ENCODE assay signal across 11 cellular contexts in the genomic region with DNA sequence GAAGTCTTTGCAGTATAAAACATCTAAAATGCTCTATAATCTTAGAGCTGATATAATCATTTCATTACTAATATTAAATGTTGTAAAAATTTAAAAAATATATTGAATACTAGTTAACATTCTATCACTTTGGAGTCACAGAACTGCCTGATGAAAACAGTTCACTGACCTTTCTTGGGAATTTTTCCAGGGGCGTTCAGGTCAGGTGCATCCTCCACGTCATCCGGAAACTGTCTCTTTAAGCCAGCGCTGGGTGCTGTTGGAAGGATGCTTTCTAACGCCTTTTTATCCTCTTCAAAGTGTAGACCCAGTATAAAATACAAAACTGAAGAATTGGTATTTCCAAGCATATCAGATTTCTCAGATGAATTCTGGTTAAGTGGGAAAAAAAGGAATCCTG. TPM values are rescaled to one million over a fixed set of nuclear protein-coding genes. Genes with fewer than 3 reads are reported as not detected.
"Had no signal": no experiment of that assay in that cellular context is flagged by ENCODE, and none has a peak within 500 bp of the region (broad histone marks: within the 10 kb centered on the region; RNA-seq: fewer than 3 reads in every experiment).

No MANE protein-coding gene starts in this region.

- H3K4me1 ChIP-seq: HAP-1 had no signal

- ATAC-seq: GM23338, HCT116 had no signal

- H3K9me3 ChIP-seq: HAP-1 had no signal

- H3K4me2 ChIP-seq: GM23338 had no signal

- H2AFZ ChIP-seq: GM23248, GM23338 had no signal

- H3K27ac ChIP-seq: GM23248 had no signal

- H3K9ac ChIP-seq: GM23248 had no signal

- FAIRE-seq: H1, H54 had no signal

- H3K4me3 ChIP-seq: GM23248, GM23338, HAP-1 had no signal

- DNase-seq: GM23248, GOT3, H7, H9, HCEC 1CT, HFFc6 had no signal

RNA-seq across cellular contexts. Expression of a gene that starts 22.8 kb away (rescaled TPM):
- total RNA-seq: H7, HFFc6 had no signal
- polyA plus RNA-seq: GM23248 had no signal
